In the genomic region with DNA sequence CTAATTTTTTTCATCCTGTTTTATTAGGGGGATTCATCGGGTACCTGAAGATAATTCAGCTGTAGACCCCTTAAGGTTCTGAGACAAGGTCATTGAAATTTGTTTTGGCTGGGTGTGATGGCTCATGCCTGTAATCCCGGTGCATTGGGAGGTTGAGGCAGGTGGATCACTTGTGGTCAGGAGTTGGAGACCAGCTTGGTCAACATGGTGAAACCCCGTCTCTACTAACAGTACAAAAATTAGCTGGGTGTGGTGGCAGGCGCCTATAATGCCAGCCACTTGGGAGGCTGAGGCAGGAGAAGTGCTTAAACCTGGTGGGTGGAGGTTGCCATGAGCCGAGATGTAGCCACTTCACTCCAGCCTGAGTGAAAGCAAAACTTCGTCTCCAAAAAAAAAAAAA, we compare ENCODE assay signal across 13 cellular contexts. TPM values are rescaled to one million over a fixed set of nuclear protein-coding genes. Genes with fewer than 3 reads are reported as not detected.
DNase-seq lines count a peak whose midpoint lies in the region; ATAC-seq and TF ChIP-seq lines count a peak whose summit lies in the region.
"Had no signal": no experiment of that assay in that cellular context is flagged by ENCODE, and none has a peak within 500 bp of the region (broad histone marks: within the 10 kb centered on the region; RNA-seq: fewer than 3 reads in every experiment).

No MANE protein-coding gene starts in this region.

- H3K27me3 ChIP-seq in right cardiac atrium (ENCODE audit: control insufficient read depth, insufficient read depth) (no peaks in the 10 kb centered on the region), MM.1S (replicated peaks; ENCODE audit: insufficient read depth, low read length) (no peaks in the 10 kb centered on the region)
- H3K27me3 ChIP-seq: BE2C had no signal

- peaks cover 49% of the 10 kb centered on the region for H3K4me1 Mint-ChIP-seq in mesothelial cell of epicardium

- H3K79me2 ChIP-seq in MM.1S (ENCODE audit: low read length), result peaks cover 75% of the 10 kb centered on the region

- ATAC-seq in right cardiac atrium (no peak), left cardiac atrium (no peak), SK-N-SH treated with all-trans-retinoic acid at 6 μM for 48 hours (no peak)
- ATAC-seq in activated naive CD4-positive, alpha-beta T cell treated with anti-CD3 and anti-CD28 coated beads, Interleukin-2, amount 50 U/mL, for 72 hours, result peak in 1 of 2 donors; percentile 42

- no peak overlapping the region for H3K4me3 Mint-ChIP-seq in mesothelial cell of epicardium

- no peaks in the 10 kb centered on the region for H3K9me3 Mint-ChIP-seq in activated naive CD4-positive, alpha-beta T cell treated with anti-CD3 and anti-CD28 coated beads, Interleukin-2, amount 50 U/mL, for 72 hours
- H3K9me3 Mint-ChIP-seq in mesothelial cell of epicardium, result no peaks in the 10 kb centered on the region

- DNase-seq in right cardiac atrium (no peak), left cardiac atrium (no peak), mesothelial cell of epicardium (ENCODE audit: low spot score in 2 of 2, unreplicated experiment in 2 of 2) (no peak), MM.1S (no peak), cerebellar nuclear complex (lab: John Stamatoyannopoulos, UW) (no peak), T1000 (lab: John Stamatoyannopoulos, UW) (no peak)
- peak in 1 of 2 donors; percentile 37 for DNase-seq in activated naive CD4-positive, alpha-beta T cell treated with anti-CD3 and anti-CD28 coated beads, Interleukin-2, amount 50 U/mL, for 72 hours (ENCODE audit: low spot score in 2 of 2)
- DNase-seq: BE2C; cortex of kidney; mammary epithelial cell; NK-92 treated with Interleukin-12 subunit alpha and Interleukin-12 subunit beta, amount 100 ng/mL, for 24 hours had no signal

- H3F3A ChIP-seq in MM.1S (ENCODE audit: insufficient read depth, low read length), result peaks cover 82% of the 10 kb centered on the region

- H3K36me3 Mint-ChIP-seq in activated naive CD4-positive, alpha-beta T cell treated with anti-CD3 and anti-CD28 coated beads, Interleukin-2, amount 50 U/mL, for 72 hours, result peaks cover 45 to 73% of the 10 kb centered on the region in 2 donors
- peaks cover 60% of the 10 kb centered on the region for H3K36me3 Mint-ChIP-seq in mesothelial cell of epicardium

- intact Hi-C loops in right cardiac atrium (cut with DNase I) (no loop called here), left cardiac atrium (cut with DNase I) (no loop called here)

- no peak overlapping the region for H2AFZ ChIP-seq in MM.1S (ENCODE audit: low read length)
- H2AFZ ChIP-seq: parathyroid adenoma had no signal

- no peak overlapping the region for H3K9ac ChIP-seq in MM.1S (ENCODE audit: low read length)
- H3K9ac ChIP-seq: parathyroid adenoma had no signal

- no peaks in the 10 kb centered on the region for H3K9me2 ChIP-seq in MM.1S (replicated peaks; ENCODE audit: insufficient read depth, low read length)

- H3K27ac ChIP-seq in right cardiac atrium (ENCODE audit: low read length), result peak overlapping the region; percentile 13
- no peak overlapping the region for H3K27ac ChIP-seq in MM.1S (ENCODE audit: low read length)
- H3K27ac ChIP-seq: parathyroid adenoma had no signal

- H3K9me3 ChIP-seq in right cardiac atrium (ENCODE audit: control insufficient read depth, low read length) (no peaks in the 10 kb centered on the region), MM.1S (replicated peaks; ENCODE audit: insufficient read depth, low read length) (no peaks in the 10 kb centered on the region)
- H3K9me3 ChIP-seq: BE2C had no signal

- TF ChIP-seq CTCF in mesothelial cell of epicardium (IDR thresholded peaks at IDR 0.05; ENCODE audit: unreplicated experiment) (no peak), MM.1S (IDR thresholded peaks at IDR 0.05; ENCODE audit: low read length) (no peak)

- no peak overlapping the region for H3K4me3 ChIP-seq in right cardiac atrium (ENCODE audit: low read length)
- H3K4me3 ChIP-seq in MM.1S (ENCODE audit: low read length), result no peak overlapping the region

- H3K4me1 ChIP-seq in right cardiac atrium (ENCODE audit: control insufficient read depth, insufficient read depth, low read length) (peaks cover 10% of the 10 kb centered on the region), MM.1S (ENCODE audit: low read length) (peaks cover 8% of the 10 kb centered on the region; the same call in 1 of the 2 replicates)

- H3K27me3 Mint-ChIP-seq in mesothelial cell of epicardium (ENCODE audit: low read depth), result no peaks in the 10 kb centered on the region

- peaks cover 55% of the 10 kb centered on the region for H4K20me1 ChIP-seq in MM.1S (ENCODE audit: insufficient read depth, low read length)

- H3K4me2 ChIP-seq in MM.1S (ENCODE audit: low read depth, low read length), result no peak overlapping the region

- peaks cover 41% of the 10 kb centered on the region for H3K36me3 ChIP-seq in MM.1S (replicated peaks; ENCODE audit: insufficient read depth, low read length)

- WGBS in right cardiac atrium, result 76% methylated on average over 6 of the region's 6 CpGs

- H3K27ac Mint-ChIP-seq in activated naive CD4-positive, alpha-beta T cell treated with anti-CD3 and anti-CD28 coated beads, Interleukin-2, amount 50 U/mL, for 72 hours, result peak overlapping the region; percentile 23 to 93
- H3K27ac Mint-ChIP-seq in mesothelial cell of epicardium, result peak overlapping the region; percentile 73

TF ChIP-seq in SK-N-SH treated with all-trans-retinoic acid at 6 μM for 48 hours, 23 proteins besides CTCF, POLR2A, EP300 and RAD21 (continues in another document):
- TF ChIP-seq ZNF70 (CRISPR knock-in tag; IDR thresholded peaks at IDR 0.05) (no peak), TCF4 (CRISPR knock-in tag; IDR thresholded peaks at IDR 0.05; ENCODE audit: borderline replicate concordance) (no peak), BACH2 (CRISPR knock-in tag; IDR thresholded peaks at IDR 0.05; ENCODE audit: borderline replicate concordance) (no peak), CSDC2 (CRISPR knock-in tag; IDR thresholded peaks at IDR 0.05) (no peak), PPARA (CRISPR knock-in tag; IDR thresholded peaks at IDR 0.05; ENCODE audit: borderline replicate concordance) (no peak), ZC3H10 (CRISPR knock-in tag; IDR thresholded peaks at IDR 0.05) (no peak), RARB (CRISPR knock-in tag; IDR thresholded peaks at IDR 0.05) (no peak), ESRRG (CRISPR knock-in tag; IDR thresholded peaks at IDR 0.05) (no peak)
- TF ChIP-seq, protein P1, sequence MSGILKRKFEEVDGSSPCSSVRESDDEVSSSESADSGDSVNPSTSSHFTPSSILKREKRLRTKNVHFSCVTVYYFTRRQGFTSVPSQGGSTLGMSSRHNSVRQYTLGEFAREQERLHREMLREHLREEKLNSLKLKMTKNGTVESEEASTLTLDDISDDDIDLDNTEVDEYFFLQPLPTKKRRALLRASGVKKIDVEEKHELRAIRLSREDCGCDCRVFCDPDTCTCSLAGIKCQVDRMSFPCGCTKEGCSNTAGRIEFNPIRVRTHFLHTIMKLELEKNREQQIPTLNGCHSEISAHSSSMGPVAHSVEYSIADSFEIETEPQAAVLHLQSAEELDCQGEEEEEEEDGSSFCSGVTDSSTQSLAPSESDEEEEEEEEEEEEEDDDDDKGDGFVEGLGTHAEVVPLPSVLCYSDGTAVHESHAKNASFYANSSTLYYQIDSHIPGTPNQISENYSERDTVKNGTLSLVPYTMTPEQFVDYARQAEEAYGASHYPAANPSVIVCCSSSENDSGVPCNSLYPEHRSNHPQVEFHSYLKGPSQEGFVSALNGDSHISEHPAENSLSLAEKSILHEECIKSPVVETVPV (CRISPR knock-in tag; IDR thresholded peaks at IDR 0.05), result no peak
- TF ChIP-seq, protein P2, sequence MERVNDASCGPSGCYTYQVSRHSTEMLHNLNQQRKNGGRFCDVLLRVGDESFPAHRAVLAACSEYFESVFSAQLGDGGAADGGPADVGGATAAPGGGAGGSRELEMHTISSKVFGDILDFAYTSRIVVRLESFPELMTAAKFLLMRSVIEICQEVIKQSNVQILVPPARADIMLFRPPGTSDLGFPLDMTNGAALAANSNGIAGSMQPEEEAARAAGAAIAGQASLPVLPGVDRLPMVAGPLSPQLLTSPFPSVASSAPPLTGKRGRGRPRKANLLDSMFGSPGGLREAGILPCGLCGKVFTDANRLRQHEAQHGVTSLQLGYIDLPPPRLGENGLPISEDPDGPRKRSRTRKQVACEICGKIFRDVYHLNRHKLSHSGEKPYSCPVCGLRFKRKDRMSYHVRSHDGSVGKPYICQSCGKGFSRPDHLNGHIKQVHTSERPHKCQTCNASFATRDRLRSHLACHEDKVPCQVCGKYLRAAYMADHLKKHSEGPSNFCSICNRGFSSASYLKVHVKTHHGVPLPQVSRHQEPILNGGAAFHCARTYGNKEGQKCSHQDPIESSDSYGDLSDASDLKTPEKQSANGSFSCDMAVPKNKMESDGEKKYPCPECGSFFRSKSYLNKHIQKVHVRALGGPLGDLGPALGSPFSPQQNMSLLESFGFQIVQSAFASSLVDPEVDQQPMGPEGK (CRISPR knock-in tag; IDR thresholded peaks at IDR 0.05; ENCODE audit: borderline replicate concordance), result no peak

RNA-seq across cellular contexts. Expression of gene SRSF3, which starts 10.9 kb away (rescaled TPM):
- 100 to 1,000 TPM; 144 to 185 (median 151) TPM for total RNA-seq in right cardiac atrium
- polyA plus RNA-seq in right cardiac atrium, result 137 TPM
- total RNA-seq in left cardiac atrium, result 100 to 1,000 TPM; 128 to 201 TPM
- 100 to 1,000 TPM; 197 to 431 TPM for total RNA-seq in activated naive CD4-positive, alpha-beta T cell treated with anti-CD3 and anti-CD28 coated beads, Interleukin-2, amount 50 U/mL, for 72 hours
- 404 to 411 TPM (median 407 TPM) in 3 replicates for total RNA-seq in mesothelial cell of epicardium

RNA-seq across cellular contexts. Expression of gene STK38, which starts 57.8 kb away (rescaled TPM):
- total RNA-seq in right cardiac atrium (10 to 100 TPM; 20.0 to 23.7 (median 22.7) TPM), left cardiac atrium (10 to 100 TPM; 20.8 to 27.4 TPM), mesothelial cell of epicardium (46.3 to 47.8 TPM (median 47.7 TPM) in 3 replicates)
- polyA plus RNA-seq in right cardiac atrium, result 12.2 TPM
- total RNA-seq in activated naive CD4-positive, alpha-beta T cell treated with anti-CD3 and anti-CD28 coated beads, Interleukin-2, amount 50 U/mL, for 72 hours, result 10 to 100 TPM; 25.7 to 27.3 TPM
